ENCODE assay signal across 2 cellular contexts in the genomic region with DNA sequence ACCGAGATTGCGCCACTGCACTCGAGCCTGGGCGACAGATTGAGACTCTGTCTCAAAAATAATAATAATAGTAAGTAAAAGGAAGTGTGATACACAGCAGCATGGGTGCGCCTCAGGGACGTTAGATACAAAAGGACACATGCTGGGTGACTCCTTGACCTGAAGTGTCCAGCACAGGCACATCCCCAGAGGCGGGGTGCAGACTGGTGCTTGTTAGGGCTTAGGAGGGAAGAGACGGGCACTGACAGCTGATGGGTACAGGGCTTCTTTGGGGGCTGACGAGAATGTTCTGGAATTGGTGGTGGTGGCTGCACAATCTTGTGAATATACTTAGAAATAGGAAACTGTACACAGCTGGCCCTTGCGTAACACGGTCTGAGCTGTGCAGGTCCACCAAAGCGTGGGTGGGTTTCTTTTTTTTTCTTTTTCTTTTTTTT.
TF ChIP-seq lines count a peak whose summit lies in the region.

No MANE protein-coding gene starts in this region.

TF ChIP-seq in IMR-90, 13 proteins besides CTCF, POLR2A, EP300 and RAD21:
- TF ChIP-seq BHLHE40 (IDR thresholded peaks at IDR 0.05; ENCODE audit: low read depth, low read length) = no peak
- TF ChIP-seq CEBPB (IDR thresholded peaks at IDR 0.05; ENCODE audit: low read depth, low read length) = peak; percentile 77

TF ChIP-seq in K562, 482 proteins besides CTCF, POLR2A, EP300 and RAD21:
- TF ChIP-seq, protein P1, sequence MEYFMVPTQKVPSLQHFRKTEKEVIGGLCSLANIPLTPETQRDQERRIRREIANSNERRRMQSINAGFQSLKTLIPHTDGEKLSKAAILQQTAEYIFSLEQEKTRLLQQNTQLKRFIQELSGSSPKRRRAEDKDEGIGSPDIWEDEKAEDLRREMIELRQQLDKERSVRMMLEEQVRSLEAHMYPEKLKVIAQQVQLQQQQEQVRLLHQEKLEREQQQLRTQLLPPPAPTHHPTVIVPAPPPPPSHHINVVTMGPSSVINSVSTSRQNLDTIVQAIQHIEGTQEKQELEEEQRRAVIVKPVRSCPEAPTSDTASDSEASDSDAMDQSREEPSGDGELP (CRISPR knock-in tag; IDR thresholded peaks at IDR 0.05; ENCODE audit: borderline replicate concordance) = 0 out of 2 replicates have a peak, but pooled peaks have one; percentile 26
- TF ChIP-seq, protein P2, sequence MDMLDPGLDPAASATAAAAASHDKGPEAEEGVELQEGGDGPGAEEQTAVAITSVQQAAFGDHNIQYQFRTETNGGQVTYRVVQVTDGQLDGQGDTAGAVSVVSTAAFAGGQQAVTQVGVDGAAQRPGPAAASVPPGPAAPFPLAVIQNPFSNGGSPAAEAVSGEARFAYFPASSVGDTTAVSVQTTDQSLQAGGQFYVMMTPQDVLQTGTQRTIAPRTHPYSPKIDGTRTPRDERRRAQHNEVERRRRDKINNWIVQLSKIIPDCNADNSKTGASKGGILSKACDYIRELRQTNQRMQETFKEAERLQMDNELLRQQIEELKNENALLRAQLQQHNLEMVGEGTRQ (CRISPR knock-in tag; IDR thresholded peaks at IDR 0.05) = no peak
- 0 out of 2 replicates have a peak, but pooled peaks have one; percentile 6 for TF ChIP-seq CEBPG (CRISPR knock-in tag; IDR thresholded peaks at IDR 0.05)
- no peak for TF ChIP-seq CEBPG (tag; conservative IDR thresholded peaks at IDR 0.05 in 1 of 2, IDR thresholded peaks at IDR 0.05 in 1 of 2)
- TF ChIP-seq ZNF212 (CRISPR knock-in tag; IDR thresholded peaks at IDR 0.05) = no peak
- peak; percentile 65; the same call in 1 of the 2 replicates for TF ChIP-seq CEBPB (tag; IDR thresholded peaks at IDR 0.05)
- peak; percentile 54; the same call in 1 of the 2 replicates for TF ChIP-seq EGR1 (conservative IDR thresholded peaks at IDR 0.05)
- TF ChIP-seq HNRNPL (IDR thresholded peaks at IDR 0.05; ENCODE audit: low read depth, low read length) = no peak
- TF ChIP-seq NR3C1 (CRISPR knock-in tag; IDR thresholded peaks at IDR 0.05) = no peak
- TF ChIP-seq, protein P3, sequence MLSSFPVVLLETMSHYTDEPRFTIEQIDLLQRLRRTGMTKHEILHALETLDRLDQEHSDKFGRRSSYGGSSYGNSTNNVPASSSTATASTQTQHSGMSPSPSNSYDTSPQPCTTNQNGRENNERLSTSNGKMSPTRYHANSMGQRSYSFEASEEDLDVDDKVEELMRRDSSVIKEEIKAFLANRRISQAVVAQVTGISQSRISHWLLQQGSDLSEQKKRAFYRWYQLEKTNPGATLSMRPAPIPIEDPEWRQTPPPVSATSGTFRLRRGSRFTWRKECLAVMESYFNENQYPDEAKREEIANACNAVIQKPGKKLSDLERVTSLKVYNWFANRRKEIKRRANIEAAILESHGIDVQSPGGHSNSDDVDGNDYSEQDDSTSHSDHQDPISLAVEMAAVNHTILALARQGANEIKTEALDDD (IDR thresholded peaks at IDR 0.05) = no peak
- TF ChIP-seq CBX1 (IDR thresholded peaks at IDR 0.05; ENCODE audit: low read depth) = no peak
- TF ChIP-seq, protein P4, sequence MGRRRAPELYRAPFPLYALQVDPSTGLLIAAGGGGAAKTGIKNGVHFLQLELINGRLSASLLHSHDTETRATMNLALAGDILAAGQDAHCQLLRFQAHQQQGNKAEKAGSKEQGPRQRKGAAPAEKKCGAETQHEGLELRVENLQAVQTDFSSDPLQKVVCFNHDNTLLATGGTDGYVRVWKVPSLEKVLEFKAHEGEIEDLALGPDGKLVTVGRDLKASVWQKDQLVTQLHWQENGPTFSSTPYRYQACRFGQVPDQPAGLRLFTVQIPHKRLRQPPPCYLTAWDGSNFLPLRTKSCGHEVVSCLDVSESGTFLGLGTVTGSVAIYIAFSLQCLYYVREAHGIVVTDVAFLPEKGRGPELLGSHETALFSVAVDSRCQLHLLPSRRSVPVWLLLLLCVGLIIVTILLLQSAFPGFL (CRISPR knock-in tag; IDR thresholded peaks at IDR 0.05) = no peak
- no peak for TF ChIP-seq GATAD2B (IDR thresholded peaks at IDR 0.05; ENCODE audit: borderline replicate concordance)
TF ChIP-seq in K562: peak in this region for 4.
